Comparison of ENCODE assay signal across 20 cellular contexts in the genomic region with DNA sequence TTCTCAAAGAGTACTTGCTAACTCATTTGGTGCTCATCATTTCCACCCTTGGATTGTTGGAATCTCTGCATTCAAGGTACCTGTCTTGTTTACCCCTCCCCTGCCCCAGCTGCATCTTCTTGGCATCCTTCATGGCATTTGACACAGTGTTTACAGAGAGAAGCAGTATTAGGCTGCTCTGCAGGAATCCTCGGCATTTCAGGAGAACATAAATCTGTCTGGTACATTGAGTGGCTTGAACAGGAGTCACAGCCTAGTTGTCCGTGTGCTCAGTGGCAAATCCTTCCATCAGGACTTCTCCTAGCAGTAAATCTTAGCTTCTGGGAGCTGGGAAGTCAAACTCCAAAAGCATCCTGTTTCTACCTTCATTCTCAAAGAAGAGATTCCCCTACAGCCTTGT.
DNase-seq lines count a peak whose midpoint lies in the region; ATAC-seq and TF ChIP-seq lines count a peak whose summit lies in the region.
"Had no signal": no experiment of that assay in that cellular context is flagged by ENCODE, and none has a peak within 500 bp of the region (broad histone marks: within the 10 kb centered on the region; RNA-seq: fewer than 3 reads in every experiment).

No MANE protein-coding gene starts in this region.

- no peak overlapping the region for H3K4me3 ChIP-seq in SK-N-SH (ENCODE audit: low read depth in 2 of 2, low read length in 1 of 2)
- H3K4me3 ChIP-seq: A549, HAP-1 had no signal

- no peaks in the 10 kb centered on the region for H3F3A ChIP-seq in SK-N-SH (replicated peaks; ENCODE audit: insufficient read depth)

- TF ChIP-seq EP300 in SK-N-SH (IDR thresholded peaks at IDR 0.05; ENCODE audit: borderline replicate concordance in 1 of 2, low read depth in 1 of 2, low read length in 1 of 2), result no peak

- no peak overlapping the region for H2AFZ ChIP-seq in SK-N-SH (ENCODE audit: low read depth)

- in situ Hi-C loops in ACHN (cut with HindIII; ENCODE audit: low pct_ligation_motif_present, low pct_unique_long_range_greater_than_20kb, low sequenced_read_pairs), result no loop called here

- TF ChIP-seq CTCF in SK-N-SH (IDR thresholded peaks at IDR 0.05), result no peak

- H3K79me2 ChIP-seq in SK-N-SH (ENCODE audit: insufficient read depth), result no peaks in the 10 kb centered on the region

- no peaks in the 10 kb centered on the region for H3K36me3 ChIP-seq in SK-N-SH (replicated peaks in 1 of 2; ENCODE audit: control insufficient read depth in 1 of 2, insufficient read depth in 2 of 2, low read length in 1 of 2)
- H3K36me3 ChIP-seq: HAP-1 had no signal

- H3K27me3 ChIP-seq in SK-N-SH (ENCODE audit: insufficient read depth), result peaks cover 11% of the 10 kb centered on the region; the same call in 1 of the 2 replicates

- no peak overlapping the region for H3K27ac ChIP-seq in SK-N-SH (ENCODE audit: low read depth in 2 of 2, low read length in 1 of 2)
- H3K27ac ChIP-seq: 22Rv1, A549 had no signal

- no peak for TF ChIP-seq RAD21 in SK-N-SH (IDR thresholded peaks at IDR 0.05; ENCODE audit: low read length)

- DNase-seq in SK-N-SH, result no peak
- DNase-seq in kidney glomerular epithelial cell (lab: John Stamatoyannopoulos, UW), result peak; percentile 65
- DNase-seq in renal cortical epithelial cell (ENCODE audit: low read depth), result peak; percentile 42
- no peak for DNase-seq in activated CD4-positive, alpha-beta T cell treated with anti-CD3 and anti-CD28 coated beads, Interleukin-2, amount 50 U/mL, for 1 hour
- no peak for DNase-seq in ACHN
- DNase-seq in T-helper 9 cell, result no peak
- DNase-seq: C1 segment of cervical spinal cord; Calu3; CD4-positive, alpha-beta memory T cell; COR-L47; DMS53; DMS79 treated with DMSO at 0.1 percent for 48 hours; GF-D8; GOT3; HFFc6 had no signal

- ATAC-seq in SK-N-SH treated with all-trans-retinoic acid at 6 μM for 48 hours, result no peak
- no peak for ATAC-seq in GM18511 (IDR thresholded peaks at IDR 0.05; ENCODE audit: unreplicated experiment)
- ATAC-seq: A549 had no signal

- no peaks in the 10 kb centered on the region; a peak in 1 of 4 replicates for H3K4me1 ChIP-seq in SK-N-SH (ENCODE audit: control insufficient read depth in 1 of 2, insufficient read depth in 2 of 2, low read depth in 1 of 2, low read length in 1 of 2)
- H3K4me1 ChIP-seq: HAP-1 had no signal

- POLR2A ChIA-PET in SK-N-SH (lab: Yijun Ruan, JAX), result no interaction called here

- no peaks in the 10 kb centered on the region for H3K9me3 ChIP-seq in SK-N-SH
- H3K9me3 ChIP-seq: A549, HAP-1 had no signal

- H3K9me2 ChIP-seq in SK-N-SH, result no peaks in the 10 kb centered on the region

- no peak overlapping the region for H3K4me2 ChIP-seq in SK-N-SH
- H3K4me2 ChIP-seq: A549 had no signal

- no peak overlapping the region for H3K9ac ChIP-seq in SK-N-SH

- H4K20me1 ChIP-seq in SK-N-SH (ENCODE audit: insufficient read depth), result no peaks in the 10 kb centered on the region

- CTCF ChIA-PET in SK-N-SH (lab: Yijun Ruan, JAX), result no interaction called here

- WGBS in SK-N-SH (ENCODE audit: low lambda C conversion rate), result 18% methylated on average over 2 of the region's 2 CpGs

TF ChIP-seq in SK-N-SH, 30 proteins besides CTCF, POLR2A, EP300 and RAD21:
- TF ChIP-seq, protein P1, sequence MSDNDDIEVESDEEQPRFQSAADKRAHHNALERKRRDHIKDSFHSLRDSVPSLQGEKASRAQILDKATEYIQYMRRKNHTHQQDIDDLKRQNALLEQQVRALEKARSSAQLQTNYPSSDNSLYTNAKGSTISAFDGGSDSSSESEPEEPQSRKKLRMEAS (IDR thresholded peaks at IDR 0.05; ENCODE audit: low read depth), result no peak
- TF ChIP-seq, protein P2, sequence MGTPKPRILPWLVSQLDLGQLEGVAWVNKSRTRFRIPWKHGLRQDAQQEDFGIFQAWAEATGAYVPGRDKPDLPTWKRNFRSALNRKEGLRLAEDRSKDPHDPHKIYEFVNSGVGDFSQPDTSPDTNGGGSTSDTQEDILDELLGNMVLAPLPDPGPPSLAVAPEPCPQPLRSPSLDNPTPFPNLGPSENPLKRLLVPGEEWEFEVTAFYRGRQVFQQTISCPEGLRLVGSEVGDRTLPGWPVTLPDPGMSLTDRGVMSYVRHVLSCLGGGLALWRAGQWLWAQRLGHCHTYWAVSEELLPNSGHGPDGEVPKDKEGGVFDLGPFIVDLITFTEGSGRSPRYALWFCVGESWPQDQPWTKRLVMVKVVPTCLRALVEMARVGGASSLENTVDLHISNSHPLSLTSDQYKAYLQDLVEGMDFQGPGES (IDR thresholded peaks at IDR 0.05; ENCODE audit: low read depth, low read length), result no peak
- no peak for TF ChIP-seq NRF1 (IDR thresholded peaks at IDR 0.05; ENCODE audit: low read depth, low read length)
- TF ChIP-seq, protein P3, sequence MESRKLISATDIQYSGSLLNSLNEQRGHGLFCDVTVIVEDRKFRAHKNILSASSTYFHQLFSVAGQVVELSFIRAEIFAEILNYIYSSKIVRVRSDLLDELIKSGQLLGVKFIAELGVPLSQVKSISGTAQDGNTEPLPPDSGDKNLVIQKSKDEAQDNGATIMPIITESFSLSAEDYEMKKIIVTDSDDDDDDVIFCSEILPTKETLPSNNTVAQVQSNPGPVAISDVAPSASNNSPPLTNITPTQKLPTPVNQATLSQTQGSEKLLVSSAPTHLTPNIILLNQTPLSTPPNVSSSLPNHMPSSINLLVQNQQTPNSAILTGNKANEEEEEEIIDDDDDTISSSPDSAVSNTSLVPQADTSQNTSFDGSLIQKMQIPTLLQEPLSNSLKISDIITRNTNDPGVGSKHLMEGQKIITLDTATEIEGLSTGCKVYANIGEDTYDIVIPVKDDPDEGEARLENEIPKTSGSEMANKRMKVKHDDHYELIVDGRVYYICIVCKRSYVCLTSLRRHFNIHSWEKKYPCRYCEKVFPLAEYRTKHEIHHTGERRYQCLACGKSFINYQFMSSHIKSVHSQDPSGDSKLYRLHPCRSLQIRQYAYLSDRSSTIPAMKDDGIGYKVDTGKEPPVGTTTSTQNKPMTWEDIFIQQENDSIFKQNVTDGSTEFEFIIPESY (IDR thresholded peaks at IDR 0.05; ENCODE audit: borderline replicate concordance, low read depth), result no peak
- TF ChIP-seq, protein P4, sequence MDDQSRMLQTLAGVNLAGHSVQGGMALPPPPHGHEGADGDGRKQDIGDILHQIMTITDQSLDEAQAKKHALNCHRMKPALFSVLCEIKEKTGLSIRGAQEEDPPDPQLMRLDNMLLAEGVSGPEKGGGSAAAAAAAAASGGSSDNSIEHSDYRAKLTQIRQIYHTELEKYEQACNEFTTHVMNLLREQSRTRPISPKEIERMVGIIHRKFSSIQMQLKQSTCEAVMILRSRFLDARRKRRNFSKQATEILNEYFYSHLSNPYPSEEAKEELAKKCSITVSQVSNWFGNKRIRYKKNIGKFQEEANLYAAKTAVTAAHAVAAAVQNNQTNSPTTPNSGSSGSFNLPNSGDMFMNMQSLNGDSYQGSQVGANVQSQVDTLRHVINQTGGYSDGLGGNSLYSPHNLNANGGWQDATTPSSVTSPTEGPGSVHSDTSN (IDR thresholded peaks at IDR 0.05), result 0 out of 2 replicates have a peak, but pooled peaks have one; percentile 10

TF ChIP-seq in SK-N-SH treated with all-trans-retinoic acid at 6 μM for 48 hours, 23 proteins besides CTCF, POLR2A, EP300 and RAD21:
- no peak for TF ChIP-seq TCF4 (CRISPR knock-in tag; IDR thresholded peaks at IDR 0.05; ENCODE audit: borderline replicate concordance)
- no peak for TF ChIP-seq PPARA (CRISPR knock-in tag; IDR thresholded peaks at IDR 0.05; ENCODE audit: borderline replicate concordance)
- TF ChIP-seq ZNF70 (CRISPR knock-in tag; IDR thresholded peaks at IDR 0.05), result no peak

Comparison
In these comparisons a context has a peak if more than half of its experiments do, and no peak if none do; other contexts are left out.
1. DNase-seq: peak in kidney glomerular epithelial cell (single experiment) and renal cortical epithelial cell (single experiment); none in SK-N-SH (single experiment), activated CD4-positive, alpha-beta T cell treated with anti-CD3 and anti-CD28 coated beads, Interleukin-2, amount 50 U/mL, for 1 hour (single experiment), ACHN (single experiment) and T-helper 9 cell (single experiment).